ENCODE assay signal across 8 cellular contexts in the genomic region with DNA sequence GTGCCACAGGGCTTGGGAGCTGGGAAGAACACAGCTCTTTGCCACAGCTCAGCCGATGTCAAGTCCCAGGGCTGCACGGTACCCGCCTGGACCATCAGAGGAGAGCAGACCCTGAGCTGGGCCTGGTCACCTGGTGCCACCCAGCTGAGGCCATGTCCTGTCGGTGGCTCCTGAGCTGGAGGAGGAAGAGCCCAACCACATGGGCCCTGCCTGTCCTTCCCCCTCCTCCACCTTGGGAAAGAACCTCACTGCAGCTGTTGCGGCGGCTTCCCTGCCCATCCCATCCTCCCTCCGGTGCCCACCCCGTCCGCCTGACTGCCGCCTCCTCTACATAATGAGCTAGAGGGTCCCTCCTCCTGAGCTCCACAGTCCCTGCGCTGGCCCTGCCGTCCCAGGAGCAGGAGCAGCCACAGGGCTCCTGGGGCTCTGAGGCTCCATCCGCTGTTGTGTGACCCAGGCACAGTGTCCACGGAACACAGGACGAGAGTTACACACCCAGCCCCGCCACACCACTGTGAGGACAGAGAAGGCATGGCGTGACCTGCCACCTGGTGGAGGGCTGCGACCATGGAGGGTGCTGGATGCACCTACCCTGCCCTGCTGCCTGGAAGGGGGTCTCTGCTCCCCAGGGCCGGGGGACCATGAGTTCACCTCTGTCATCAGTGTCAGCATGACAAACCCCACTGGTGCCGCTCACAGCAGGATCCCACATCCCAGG. TPM values are rescaled to one million over a fixed set of nuclear protein-coding genes. Genes with fewer than 3 reads are reported as not detected.
DNase-seq lines count a peak whose midpoint lies in the region; ATAC-seq, FAIRE-seq and TF ChIP-seq lines count a peak whose summit lies in the region.

No MANE protein-coding gene starts in this region.

- no peak overlapping the region for H3K4me3 ChIP-seq in A549
- no peak overlapping the region for H3K4me3 ChIP-seq in left lung

- H3K9me3 ChIP-seq in A549, result no peaks in the 10 kb centered on the region
- no peaks in the 10 kb centered on the region for H3K9me3 ChIP-seq in left lung

- no peaks in the 10 kb centered on the region for H3K4me1 Mint-ChIP-seq in MCF 10A (ENCODE audit: insufficient read depth, unreplicated experiment)

- no TSS peak for BruUV-seq in MCF 10A (replicated peaks; lab: Mats Ljungman, UMichigan)

- POLR2A ChIA-PET in A549 (lab: Yijun Ruan, JAX), result no interaction called here
- POLR2A ChIA-PET in MCF 10A (lab: Yijun Ruan, JAX), result interaction anchor here (0.7 to 1.4 kb wide), 3 partner anchors 58 to 531 kb away, joined by 3 to 4 read pairs (median 3); no protein-coding TSS in a partner anchor

- TF ChIP-seq EP300 in A549 (IDR thresholded peaks at IDR 0.05), result no peak

- H3K9me3 Mint-ChIP-seq in MCF 10A (ENCODE audit: unreplicated experiment), result no peaks in the 10 kb centered on the region

- peaks cover 0 to 44% of the 10 kb centered on the region in 2 donors for H3K27me3 ChIP-seq in left lung

- ATAC-seq in A549, result peak; percentile 65 to 77
- ATAC-seq in left lung, result peak; percentile 48
- ATAC-seq in GM18867 (IDR thresholded peaks at IDR 0.05; ENCODE audit: unreplicated experiment), result no peak
- no peak for ATAC-seq in HG03139 (IDR thresholded peaks at IDR 0.05; ENCODE audit: unreplicated experiment)

- no peak for TF ChIP-seq POLR2A in A549 (IDR thresholded peaks at IDR 0.05; ENCODE audit: low read length)

- H3K4me3 Mint-ChIP-seq in MCF 10A (ENCODE audit: unreplicated experiment), result no peak overlapping the region

- H3K27ac ChIP-seq in A549 (no peak overlapping the region), left lung (no peak overlapping the region), temporal lobe (ENCODE audit: low read depth, low read length) (peak overlapping the region; percentile 17)

- peaks cover 29% of the 10 kb centered on the region for H3K36me3 Mint-ChIP-seq in MCF 10A (ENCODE audit: insufficient read depth, unreplicated experiment)

- DNase-seq in A549 (ENCODE audit: low read depth in 1 of 2, low spot score in 1 of 2) (peak; percentile 44 to 75), SK-N-DZ (ENCODE audit: low spot score) (peak; percentile 71), MCF 10A (ENCODE audit: unreplicated experiment) (peak; percentile 36), left lung (peak; percentile 45 to 71)

- CTCF ChIA-PET in A549 (lab: Yijun Ruan, JAX) (interaction anchor here (0.6 to 5.9 kb wide), 15 partner anchors 8 to 546 kb away, joined by 3 to 48 read pairs (median 5); no protein-coding TSS in a partner anchor), MCF 10A (lab: Yijun Ruan, JAX) (interaction anchor here (0.7 to 1.0 kb wide), 4 partner anchors 426 to 895 kb away, joined by 3 to 5 read pairs (median 3); a partner anchor contains a TSS)

- WGBS in A549 (ENCODE audit: missing lambda C conversion rate), result 62% methylated on average over 16 of the region's 20 CpGs

- intact Hi-C loops in MCF 10A (cut with micrococcal nuclease), result loop anchor here (1.0 to 2.0 kb wide), 2 partner anchors 28 to 103 kb away; no protein-coding TSS in a partner anchor
- intact Hi-C loops in left lung (cut with DNase I), result no loop called here

- peaks cover 0 to 8% of the 10 kb centered on the region in 2 donors for H3K36me3 ChIP-seq in left lung

- peak; percentile 37; the same call in 2 of the 3 replicates for TF ChIP-seq CTCF in A549 (IDR thresholded peaks at IDR 0.05)
- TF ChIP-seq CTCF in GM12874 (IDR thresholded peaks at IDR 0.05; ENCODE audit: insufficient read depth, low read depth, low read length), result peak; percentile 73
- TF ChIP-seq CTCF in MCF 10A (IDR thresholded peaks at IDR 0.05; ENCODE audit: unreplicated experiment), result peak; percentile 9
- TF ChIP-seq CTCF in left lung (IDR thresholded peaks at IDR 0.05), result no peak

- H3K27ac Mint-ChIP-seq in MCF 10A (ENCODE audit: low read depth, unreplicated experiment), result no peak overlapping the region

- no peaks in the 10 kb centered on the region for H3K27me3 Mint-ChIP-seq in MCF 10A (ENCODE audit: insufficient read depth, unreplicated experiment)

- no peak for FAIRE-seq in A549 (lab: Jason Lieb, UNC)

- H3K4me2 ChIP-seq in A549, result no peak overlapping the region

- H3K4me1 ChIP-seq in A549, result no peaks in the 10 kb centered on the region
- peaks cover 2 to 15% of the 10 kb centered on the region in 2 donors for H3K4me1 ChIP-seq in left lung

- TF ChIP-seq RAD21 in A549 (conservative IDR thresholded peaks at IDR 0.05 in 1 of 2, IDR thresholded peaks at IDR 0.05 in 1 of 2), result peak; percentile 58 to 65; a peak in 4 of 5 replicates

TF ChIP-seq in A549, 52 proteins besides CTCF, POLR2A, EP300 and RAD21:
- TF ChIP-seq TP53 (CRISPR knock-in tag; IDR thresholded peaks at IDR 0.05) (no peak), SMC3 (IDR thresholded peaks at IDR 0.05) (peak; percentile 62)
TF ChIP-seq in A549: peak in this region for 1.

RNA-seq across cellular contexts. Expression of a gene that starts 21.4 kb away (rescaled TPM):
- polyA plus RNA-seq in A549 (2011; rRNA removed), result 17.8 and 28.9 TPM in 2 replicates
- 36.9 and 47.2 TPM in 2 replicates for polyA plus RNA-seq in A549 (2012; cell fraction: cytosol; rRNA removed)
- polyA plus RNA-seq in A549 (2012; cell fraction: nucleus; rRNA removed), result 34.1 and 42.1 TPM in 2 replicates
- polyA plus RNA-seq in A549 (2017; fragmentation: RNase III; extraction: RNeasy Plus Mini Kit Qiagen cat#74134 plus additional on column Dnase treatment), result 26.6 to 32.7 TPM (median 30.8 TPM) in 3 replicates
- 9.5 and 11.2 TPM in 2 replicates for polyA minus RNA-seq in A549 (2011; rRNA and poly(A)+ RNA removed)
- 18.4 and 18.6 TPM in 2 replicates for polyA plus RNA-seq in SK-N-DZ (2014; cell fraction: cytosol; rRNA removed)
- polyA plus RNA-seq in SK-N-DZ (2014; cell fraction: nucleus; rRNA removed), result 13.8 and 17.7 TPM in 2 replicates
- 19.5 and 22.6 TPM in 2 replicates for total RNA-seq in MCF 10A (2022)
- total RNA-seq in left lung, result 10 to 100 TPM; 28.2 to 32.7 TPM
- 17.2 TPM for total RNA-seq in temporal lobe

Comparison
In these comparisons a context has a peak if more than half of its experiments do, and no peak if none do; other contexts are left out.
1. ATAC-seq: peak in A549 (2 of 2) and left lung (single experiment); none in GM18867 (single experiment) and HG03139 (single experiment).
2. CTCF ChIP-seq: peak in A549 (single experiment), GM12874 (single experiment) and MCF 10A (single experiment); none in left lung (0 of 2).
3. Peak in every context shown above with its lines, with median percentiles within 50 percentile points of each other: DNase-seq.